1 cellular context compared by ENCODE assay signal in genomic region chr1:248860007-248860406, GRCh38.
TF ChIP-seq lines count a peak whose summit lies in the region.

No MANE protein-coding gene starts in this region.

TF ChIP-seq in IMR-90, 13 proteins besides CTCF, POLR2A, EP300 and RAD21:
- TF ChIP-seq BHLHE40 (IDR thresholded peaks at IDR 0.05; ENCODE audit: low read depth, low read length) (no peak), FOS (IDR thresholded peaks at IDR 0.05; ENCODE audit: low read depth, low read length) (no peak)
TF ChIP-seq in IMR-90: peak in this region for 0.
